In genomic region chr5:9196403-9197224, GRCh38 we compare ENCODE assay signal across 19 cellular contexts.
DNase-seq lines count a peak whose midpoint lies in the region; ATAC-seq and TF ChIP-seq lines count a peak whose summit lies in the region.
"Had no signal": no experiment of that assay in that cellular context is flagged by ENCODE, and none has a peak within 500 bp of the region (broad histone marks: within the 10 kb centered on the region; RNA-seq: fewer than 3 reads in every experiment).

No MANE protein-coding gene starts in this region.

- no peaks in the 10 kb centered on the region for H3K27me3 ChIP-seq in PC-3 (ENCODE audit: low read length)
- no peaks in the 10 kb centered on the region for H3K27me3 ChIP-seq in prostate gland (replicated peaks; ENCODE audit: insufficient read depth)
- H3K27me3 ChIP-seq: left lung, right atrium auricular region, SJCRH30, tibial artery had no signal

- no peaks in the 10 kb centered on the region for H3K9me2 ChIP-seq in PC-3 (replicated peaks; ENCODE audit: low read length)

- H4K20me1 ChIP-seq in PC-3 (ENCODE audit: low read length), result no peaks in the 10 kb centered on the region

- 96% methylated on average over 13 of the region's 13 CpGs for WGBS in prostate gland

- peak overlapping the region; percentile 52 for H3K4me2 ChIP-seq in PC-3 (ENCODE audit: low read length)

- ATAC-seq in PC-3, result peak; percentile 21
- ATAC-seq: left lung had no signal

- H3F3A ChIP-seq in PC-3 (ENCODE audit: low read length, unreplicated experiment), result no peaks in the 10 kb centered on the region

- no peak for TF ChIP-seq CTCF in PC-3 (conservative IDR thresholded peaks at IDR 0.05; ENCODE audit: low read depth, low read length)
- no peak for TF ChIP-seq CTCF in epithelial cell of esophagus (IDR thresholded peaks at IDR 0.05; ENCODE audit: insufficient read depth, low read depth, low read length, missing control alignments)
- TF ChIP-seq CTCF in prostate gland (IDR thresholded peaks at IDR 0.05), result no peak
- TF ChIP-seq CTCF in chondrocyte (IDR thresholded peaks at IDR 0.05), result no peak

- no peaks in the 10 kb centered on the region for H3K79me2 ChIP-seq in PC-3 (ENCODE audit: low read length)

- H3K9me3 ChIP-seq in PC-3 (ENCODE audit: low read length) (no peaks in the 10 kb centered on the region), prostate gland (no peaks in the 10 kb centered on the region)
- H3K9me3 ChIP-seq: left lung, right atrium auricular region, SJCRH30, tibial artery had no signal

- H3K9ac ChIP-seq in PC-3 (ENCODE audit: low read length), result no peak overlapping the region

- no peak overlapping the region for H2AFZ ChIP-seq in PC-3 (ENCODE audit: low read length)

- BruUV-seq in PC-3 (replicated peaks; lab: Mats Ljungman, UMichigan), result no TSS peak

- DNase-seq in EL, result peak; percentile 87
- peak; percentile 96 for DNase-seq in PC-3
- DNase-seq in epithelial cell of esophagus (ENCODE audit: low read depth), result peak; percentile 88
- peak; percentile 89 for DNase-seq in non-pigmented ciliary epithelial cell (ENCODE audit: low read depth)
- no peak for DNase-seq in prostate gland (ENCODE audit: low spot score)
- DNase-seq in chondrocyte (ENCODE audit: low spot score), result no peak
- no peak for DNase-seq in NK-92 treated with Interleukin-12 subunit alpha and Interleukin-12 subunit beta, amount 100 ng/mL, for 24 hours (lab: John Stamatoyannopoulos, UW)
- no peak for DNase-seq in NCI-H1417 treated with DMSO at 0.1 percent for 48 hours (lab: John Stamatoyannopoulos, UW)
- DNase-seq: activated CD4-positive, alpha-beta T cell treated with anti-CD3 and anti-CD28 coated beads for 48 hours; activated naive CD8-positive, alpha-beta T cell treated with anti-CD3 and anti-CD28 coated beads, Interleukin-2, amount 10 ng/mL, durations not matched to agents 7 days and 5 days; activated T-cell treated with anti-CD3 and anti-CD28 coated beads, Interleukin-2, amount 50 U/mL, for 1 hour; erythroblast; H7; SJCRH30; T-helper 9 cell; tibial artery had no signal

- H3K4me1 Mint-ChIP-seq in chondrocyte (ENCODE audit: low read depth), result peaks cover 26% of the 10 kb centered on the region
- H3K4me1 Mint-ChIP-seq: activated naive CD8-positive, alpha-beta T cell treated with anti-CD3 and anti-CD28 coated beads, Interleukin-2, amount 10 ng/mL, durations not matched to agents 7 days and 5 days had no signal

- H3K4me1 ChIP-seq in PC-3 (ENCODE audit: insufficient read depth, low read length), result peaks cover 40% of the 10 kb centered on the region
- no peaks in the 10 kb centered on the region for H3K4me1 ChIP-seq in prostate gland (replicated peaks)
- H3K4me1 ChIP-seq: left lung, right atrium auricular region, SJCRH30, tibial artery had no signal

- no peak overlapping the region for H3K27ac Mint-ChIP-seq in chondrocyte (ENCODE audit: unreplicated experiment)
- H3K27ac Mint-ChIP-seq: activated naive CD8-positive, alpha-beta T cell treated with anti-CD3 and anti-CD28 coated beads, Interleukin-2, amount 10 ng/mL, durations not matched to agents 7 days and 5 days had no signal

- TF ChIP-seq POLR2A in prostate gland (IDR thresholded peaks at IDR 0.05), result no peak

- H3K36me3 Mint-ChIP-seq in chondrocyte (ENCODE audit: low read depth), result peaks cover 32% of the 10 kb centered on the region
- H3K36me3 Mint-ChIP-seq: activated naive CD8-positive, alpha-beta T cell treated with anti-CD3 and anti-CD28 coated beads, Interleukin-2, amount 10 ng/mL, durations not matched to agents 7 days and 5 days had no signal

- H3K27me3 Mint-ChIP-seq in chondrocyte (ENCODE audit: low read depth), result no peaks in the 10 kb centered on the region
- H3K27me3 Mint-ChIP-seq: activated naive CD8-positive, alpha-beta T cell treated with anti-CD3 and anti-CD28 coated beads, Interleukin-2, amount 10 ng/mL, durations not matched to agents 7 days and 5 days had no signal

- no peaks in the 10 kb centered on the region for H3K9me3 Mint-ChIP-seq in chondrocyte (ENCODE audit: low read depth)
- H3K9me3 Mint-ChIP-seq: activated naive CD8-positive, alpha-beta T cell treated with anti-CD3 and anti-CD28 coated beads, Interleukin-2, amount 10 ng/mL, durations not matched to agents 7 days and 5 days had no signal

- H3K36me3 ChIP-seq in PC-3 (ENCODE audit: low read depth, low read length) (no peaks in the 10 kb centered on the region), prostate gland (no peaks in the 10 kb centered on the region)
- H3K36me3 ChIP-seq: left lung, right atrium auricular region, SJCRH30 had no signal

- H3K27ac ChIP-seq in PC-3 (ENCODE audit: low read length), result peak overlapping the region; percentile 24
- H3K27ac ChIP-seq in prostate gland, result no peak overlapping the region
- H3K27ac ChIP-seq: coronary artery, left lung, right atrium auricular region, SJCRH30, tibial artery had no signal

- POLR2A ChIA-PET in PC-3 (lab: Charles Lee; ENCODE audit: unreplicated experiment), result no interaction called here

- H3K4me3 Mint-ChIP-seq in chondrocyte (ENCODE audit: unreplicated experiment), result no peak overlapping the region
- H3K4me3 Mint-ChIP-seq: activated naive CD8-positive, alpha-beta T cell treated with anti-CD3 and anti-CD28 coated beads, Interleukin-2, amount 10 ng/mL, durations not matched to agents 7 days and 5 days had no signal

- no peak overlapping the region for H3K4me3 ChIP-seq in PC-3 (ENCODE audit: low read length)
- no peak overlapping the region for H3K4me3 ChIP-seq in epithelial cell of esophagus (ENCODE audit: low read length)
- H3K4me3 ChIP-seq in prostate gland, result no peak overlapping the region
- H3K4me3 ChIP-seq: coronary artery, left lung, right atrium auricular region, SJCRH30, tibial artery had no signal

- intact Hi-C loops in PC-3 (cut with micrococcal nuclease), result no loop called here
- intact Hi-C loops in prostate gland (cut with DNase I), result no loop called here

- CTCF ChIA-PET in PC-3 (lab: Charles Lee), result interaction anchor here (1.5 kb wide), 1 partner anchor 41 kb away, joined by 4 read pairs; no protein-coding TSS in a partner anchor

Comparison
In these comparisons a context has a peak if more than half of its experiments do, and no peak if none do; other contexts are left out.
1. DNase-seq: peak in EL (single experiment), PC-3 (single experiment), epithelial cell of esophagus (single experiment) and non-pigmented ciliary epithelial cell (single experiment); none in prostate gland (single experiment), chondrocyte (single experiment), NK-92 treated with Interleukin-12 subunit alpha and Interleukin-12 subunit beta, amount 100 ng/mL, for 24 hours (single experiment) and NCI-H1417 treated with DMSO at 0.1 percent for 48 hours (single experiment).